Comparison of ENCODE assay signal across 23 cellular contexts in genomic region chr10:108014145-108014901, GRCh38.
DNase-seq lines count a peak whose midpoint lies in the region; ATAC-seq, FAIRE-seq and TF ChIP-seq lines count a peak whose summit lies in the region.
"Had no signal": no experiment of that assay in that cellular context is flagged by ENCODE, and none has a peak within 500 bp of the region (broad histone marks: within the 10 kb centered on the region; RNA-seq: fewer than 3 reads in every experiment).

No MANE protein-coding gene starts in this region.

- H3K27me3 Mint-ChIP-seq in activated CD8-positive, alpha-beta memory T cell treated with anti-CD3 and anti-CD28 coated beads, Interleukin-2, amount 10 ng/mL, durations not matched to agents 7 days and 5 days, result no peaks in the 10 kb centered on the region
- H3K27me3 Mint-ChIP-seq: activated naive CD4-positive, alpha-beta T cell treated with anti-CD3 and anti-CD28 coated beads, Interleukin-2, amount 50 U/mL, for 24 hours; dendritic cell treated with granulocyte-macrophage colony-stimulating factor and Interleukin-4, amounts not matched to agents 40 ng/mL and 50 ng/mL, for 4 days; IgD-negative memory B cell; naive B cell had no signal

- no peaks in the 10 kb centered on the region for H3K4me1 Mint-ChIP-seq in activated CD8-positive, alpha-beta memory T cell treated with anti-CD3 and anti-CD28 coated beads, Interleukin-2, amount 10 ng/mL, durations not matched to agents 7 days and 5 days
- H3K4me1 Mint-ChIP-seq: activated naive CD4-positive, alpha-beta T cell treated with anti-CD3 and anti-CD28 coated beads, Interleukin-2, amount 50 U/mL, for 24 hours; IgD-negative memory B cell; naive B cell had no signal

- H3K36me3 Mint-ChIP-seq in activated CD8-positive, alpha-beta memory T cell treated with anti-CD3 and anti-CD28 coated beads, Interleukin-2, amount 10 ng/mL, durations not matched to agents 7 days and 5 days, result no peaks in the 10 kb centered on the region
- H3K36me3 Mint-ChIP-seq: activated naive CD4-positive, alpha-beta T cell treated with anti-CD3 and anti-CD28 coated beads, Interleukin-2, amount 50 U/mL, for 24 hours; IgD-negative memory B cell had no signal

- no peak overlapping the region for H3K27ac ChIP-seq in upper lobe of right lung
- H3K27ac ChIP-seq: BLaER1 treated with 17β-estradiol and CSF1 and Interleukin-3, amounts not matched to agents 10 nM and 100 nM; vagina had no signal

- H3K4me3 Mint-ChIP-seq in activated CD8-positive, alpha-beta memory T cell treated with anti-CD3 and anti-CD28 coated beads, Interleukin-2, amount 10 ng/mL, durations not matched to agents 7 days and 5 days, result no peak overlapping the region
- H3K4me3 Mint-ChIP-seq: activated naive CD4-positive, alpha-beta T cell treated with anti-CD3 and anti-CD28 coated beads, Interleukin-2, amount 50 U/mL, for 24 hours; dendritic cell treated with granulocyte-macrophage colony-stimulating factor and Interleukin-4, amounts not matched to agents 40 ng/mL and 50 ng/mL, for 4 days; IgD-negative memory B cell; naive B cell had no signal

- H3K9me3 Mint-ChIP-seq in activated CD8-positive, alpha-beta memory T cell treated with anti-CD3 and anti-CD28 coated beads, Interleukin-2, amount 10 ng/mL, durations not matched to agents 7 days and 5 days (ENCODE audit: low read depth), result peaks cover 2% of the 10 kb centered on the region

- intact Hi-C loops in upper lobe of right lung (cut with DNase I), result no loop called here

- ATAC-seq in GM18861 (IDR thresholded peaks at IDR 0.05; ENCODE audit: unreplicated experiment), result peak; percentile 25
- ATAC-seq in GM19452 (IDR thresholded peaks at IDR 0.05; ENCODE audit: unreplicated experiment), result peak; percentile 55
- ATAC-seq in HG02623 (IDR thresholded peaks at IDR 0.05; ENCODE audit: unreplicated experiment), result peak; percentile 52
- peak; percentile 64 for ATAC-seq in HG03354 (IDR thresholded peaks at IDR 0.05; ENCODE audit: poor library complexity, severe bottlenecking, unreplicated experiment)
- ATAC-seq in activated CD8-positive, alpha-beta memory T cell treated with anti-CD3 and anti-CD28 coated beads, Interleukin-2, amount 10 ng/mL, durations not matched to agents 7 days and 5 days, result no peak
- ATAC-seq in upper lobe of right lung, result no peak

- TF ChIP-seq CTCF in upper lobe of right lung (IDR thresholded peaks at IDR 0.05), result no peak

- DNase-seq in G401 (ENCODE audit: low spot score) (no peak), HTR-8/SVneo (ENCODE audit: insufficient read length, low spot score) (no peak), upper lobe of right lung (no peak)
- no peak for DNase-seq in activated CD8-positive, alpha-beta memory T cell treated with anti-CD3 and anti-CD28 coated beads, Interleukin-2, amount 10 ng/mL, durations not matched to agents 7 days and 5 days
- DNase-seq: activated CD4-positive, alpha-beta T cell treated with anti-CD3 and anti-CD28 coated beads for 4 hours; aorta; EL; head of caudate nucleus; naive B cell; NCI-H1105; NCI-H2029 treated with DMSO at 0.1 percent for 48 hours; NCI-H446; occipital lobe had no signal

- no peaks in the 10 kb centered on the region for H3K4me1 ChIP-seq in upper lobe of right lung
- H3K4me1 ChIP-seq: BLaER1 treated with 17β-estradiol and CSF1 and Interleukin-3, amounts not matched to agents 10 nM and 100 nM; vagina had no signal

- no peaks in the 10 kb centered on the region for H3K36me3 ChIP-seq in upper lobe of right lung
- H3K36me3 ChIP-seq: BLaER1 treated with 17β-estradiol and CSF1 and Interleukin-3, amounts not matched to agents 10 nM and 100 nM; vagina had no signal

- CTCF ChIA-PET in activated CD8-positive, alpha-beta memory T cell treated with anti-CD3 and anti-CD28 coated beads, Interleukin-2, amount 10 ng/mL, durations not matched to agents 7 days and 5 days (lab: Charles Lee), result no interaction called here

- H3K4me3 ChIP-seq in upper lobe of right lung, result no peak overlapping the region
- H3K4me3 ChIP-seq: BLaER1 treated with 17β-estradiol and CSF1 and Interleukin-3, amounts not matched to agents 10 nM and 100 nM; vagina had no signal

- no peaks in the 10 kb centered on the region for H3K27me3 ChIP-seq in upper lobe of right lung
- H3K27me3 ChIP-seq: BLaER1 treated with 17β-estradiol and CSF1 and Interleukin-3, amounts not matched to agents 10 nM and 100 nM; vagina had no signal

- H3K9me3 ChIP-seq in upper lobe of right lung, result no peaks in the 10 kb centered on the region
- H3K9me3 ChIP-seq: vagina had no signal

- in situ Hi-C loops in G401 (cut with HindIII; ENCODE audit: low sequenced_read_pairs), result no loop called here

- H3K27ac Mint-ChIP-seq in activated CD8-positive, alpha-beta memory T cell treated with anti-CD3 and anti-CD28 coated beads, Interleukin-2, amount 10 ng/mL, durations not matched to agents 7 days and 5 days, result no peak overlapping the region
- H3K27ac Mint-ChIP-seq: activated naive CD4-positive, alpha-beta T cell treated with anti-CD3 and anti-CD28 coated beads, Interleukin-2, amount 50 U/mL, for 24 hours; dendritic cell treated with granulocyte-macrophage colony-stimulating factor and Interleukin-4, amounts not matched to agents 40 ng/mL and 50 ng/mL, for 4 days; IgD-negative memory B cell; naive B cell had no signal

- FAIRE-seq in HTR-8/SVneo (lab: Jason Lieb, UNC), result no peak
- FAIRE-seq: RCC 7860 had no signal

Comparison
In these comparisons a context has a peak if more than half of its experiments do, and no peak if none do; other contexts are left out.
1. ATAC-seq: peak in GM18861 (single experiment), GM19452 (single experiment), HG02623 (single experiment) and HG03354 (single experiment); none in activated CD8-positive, alpha-beta memory T cell treated with anti-CD3 and anti-CD28 coated beads, Interleukin-2, amount 10 ng/mL, durations not matched to agents 7 days and 5 days (single experiment) and upper lobe of right lung (single experiment).